ENCODE assay signal across 10 cellular contexts in the genomic region with DNA sequence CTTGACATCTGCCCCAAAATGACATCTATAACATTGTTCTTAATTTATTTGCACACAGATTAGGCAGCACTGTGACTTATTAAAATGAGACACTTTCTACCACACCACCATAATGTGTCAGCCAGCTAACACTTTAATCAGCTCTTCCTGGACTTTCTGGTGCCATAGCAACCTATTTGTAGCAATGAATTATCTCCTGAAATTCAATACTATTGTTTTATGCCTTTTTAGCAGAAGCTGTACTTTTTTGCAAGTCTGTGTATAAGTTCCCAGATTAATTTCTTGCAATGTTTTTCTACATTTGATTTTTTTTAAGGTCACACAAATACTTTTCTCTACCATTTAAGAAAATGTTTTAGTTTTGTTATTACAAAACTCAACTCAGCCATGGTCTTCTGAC.
DNase-seq lines count a peak whose midpoint lies in the region; ATAC-seq, FAIRE-seq and TF ChIP-seq lines count a peak whose summit lies in the region.
"Had no signal": no experiment of that assay in that cellular context is flagged by ENCODE, and none has a peak within 500 bp of the region (broad histone marks: within the 10 kb centered on the region; RNA-seq: fewer than 3 reads in every experiment).

No MANE protein-coding gene starts in this region.

- no peak for TF ChIP-seq CTCF in activated CD8-positive, alpha-beta T cell treated with anti-CD3 and anti-CD28 coated beads for 36 hours (IDR thresholded peaks at IDR 0.05)
- no peak for TF ChIP-seq CTCF in foreskin fibroblast (IDR thresholded peaks at IDR 0.05; ENCODE audit: low read depth, low read length)

- intact Hi-C loops in activated CD8-positive, alpha-beta T cell treated with anti-CD3 and anti-CD28 coated beads for 36 hours (cut with micrococcal nuclease): no loop called here

- H3K27me3 Mint-ChIP-seq in stimulated activated naive CD8-positive, alpha-beta T cell treated with anti-CD3 and anti-CD28 coated beads, Interleukin-15, Interleukin-2, amounts not matched to agents 100 ng/mL and 50 ng/mL, for 24 hours: no peaks in the 10 kb centered on the region
- no peaks in the 10 kb centered on the region for H3K27me3 Mint-ChIP-seq in activated CD8-positive, alpha-beta T cell treated with anti-CD3 and anti-CD28 coated beads for 36 hours
- peaks cover 0 to 1% (median 0%) of the 10 kb centered on the region in 3 donors for H3K27me3 Mint-ChIP-seq in immature natural killer cell (ENCODE audit: low read depth in 3 of 3)

- no peaks in the 10 kb centered on the region for H3K9me3 Mint-ChIP-seq in stimulated activated naive CD8-positive, alpha-beta T cell treated with anti-CD3 and anti-CD28 coated beads, Interleukin-15, Interleukin-2, amounts not matched to agents 100 ng/mL and 50 ng/mL, for 24 hours
- H3K9me3 Mint-ChIP-seq in activated CD8-positive, alpha-beta T cell treated with anti-CD3 and anti-CD28 coated beads for 36 hours: no peaks in the 10 kb centered on the region
- H3K9me3 Mint-ChIP-seq in immature natural killer cell: no peaks in the 10 kb centered on the region

- no peak for DNase-seq in stimulated activated naive CD8-positive, alpha-beta T cell treated with anti-CD3 and anti-CD28 coated beads, Interleukin-15, Interleukin-2, amounts not matched to agents 100 U/mL and 50 U/mL, for 24 hours
- DNase-seq in activated CD8-positive, alpha-beta T cell treated with anti-CD3 and anti-CD28 coated beads for 36 hours: no peak
- no peak for DNase-seq in immature natural killer cell
- no peak for DNase-seq in putamen (ENCODE audit: low spot score)
- no peak for DNase-seq in foreskin fibroblast
- no peak for DNase-seq in H54 (ENCODE audit: insufficient read length, low spot score)
- DNase-seq in central memory CD4-positive, alpha-beta T cell: no peak
- DNase-seq: kidney glomerular epithelial cell, NCI-H1930 had no signal

- CTCF ChIA-PET in activated CD8-positive, alpha-beta T cell treated with anti-CD3 and anti-CD28 coated beads for 36 hours (lab: Charles Lee): interaction anchor here (1.6 to 2.5 kb wide), 3 partner anchors 19 to 119 kb away, joined by 3 to 13 read pairs (median 7); no protein-coding TSS in a partner anchor

- no peak overlapping the region for H3K4me3 ChIP-seq in foreskin fibroblast (ENCODE audit: low read depth in 1 of 2, low read length in 2 of 2)

- TF ChIP-seq POLR2A in H54 (IDR thresholded peaks at IDR 0.05; ENCODE audit: low read depth, low read length): no peak

- H3K4me3 Mint-ChIP-seq in stimulated activated naive CD8-positive, alpha-beta T cell treated with anti-CD3 and anti-CD28 coated beads, Interleukin-15, Interleukin-2, amounts not matched to agents 100 ng/mL and 50 ng/mL, for 24 hours: peak overlapping the region; percentile 5
- H3K4me3 Mint-ChIP-seq in activated CD8-positive, alpha-beta T cell treated with anti-CD3 and anti-CD28 coated beads for 36 hours: no peak overlapping the region
- H3K4me3 Mint-ChIP-seq in immature natural killer cell: no peak overlapping the region

- POLR2A ChIA-PET in activated CD8-positive, alpha-beta T cell treated with anti-CD3 and anti-CD28 coated beads for 36 hours (lab: Charles Lee): no interaction called here

- H3K36me3 Mint-ChIP-seq in stimulated activated naive CD8-positive, alpha-beta T cell treated with anti-CD3 and anti-CD28 coated beads, Interleukin-15, Interleukin-2, amounts not matched to agents 100 ng/mL and 50 ng/mL, for 24 hours (ENCODE audit: low read depth): peaks cover 53% of the 10 kb centered on the region
- H3K36me3 Mint-ChIP-seq in activated CD8-positive, alpha-beta T cell treated with anti-CD3 and anti-CD28 coated beads for 36 hours (ENCODE audit: low read depth): peaks cover 50% of the 10 kb centered on the region
- peaks cover 13 to 40% (median 19%) of the 10 kb centered on the region in 3 donors for H3K36me3 Mint-ChIP-seq in immature natural killer cell

- no peak for FAIRE-seq in H54 (lab: Jason Lieb, UNC)

- H3K4me1 Mint-ChIP-seq in stimulated activated naive CD8-positive, alpha-beta T cell treated with anti-CD3 and anti-CD28 coated beads, Interleukin-15, Interleukin-2, amounts not matched to agents 100 ng/mL and 50 ng/mL, for 24 hours (ENCODE audit: low read depth): peaks cover 47% of the 10 kb centered on the region
- peaks cover 50% of the 10 kb centered on the region for H3K4me1 Mint-ChIP-seq in activated CD8-positive, alpha-beta T cell treated with anti-CD3 and anti-CD28 coated beads for 36 hours (ENCODE audit: low read depth)
- peaks cover 6 to 10% of the 10 kb centered on the region in 2 donors for H3K4me1 Mint-ChIP-seq in immature natural killer cell

- peak overlapping the region; percentile 83 for H3K27ac Mint-ChIP-seq in stimulated activated naive CD8-positive, alpha-beta T cell treated with anti-CD3 and anti-CD28 coated beads, Interleukin-15, Interleukin-2, amounts not matched to agents 100 ng/mL and 50 ng/mL, for 24 hours
- H3K27ac Mint-ChIP-seq in activated CD8-positive, alpha-beta T cell treated with anti-CD3 and anti-CD28 coated beads for 36 hours: peak overlapping the region; percentile 86
- H3K27ac Mint-ChIP-seq in immature natural killer cell: peak overlapping the region in 4 of 6 donors; percentile 28 to 62 (median 58)

- no peak for ATAC-seq in stimulated activated naive CD8-positive, alpha-beta T cell treated with anti-CD3 and anti-CD28 coated beads, Interleukin-15, Interleukin-2, amounts not matched to agents 100 U/mL and 50 U/mL, for 24 hours
- no peak for ATAC-seq in activated CD8-positive, alpha-beta T cell treated with anti-CD3 and anti-CD28 coated beads for 36 hours
